1 cellular context compared by ENCODE assay signal in the genomic region with DNA sequence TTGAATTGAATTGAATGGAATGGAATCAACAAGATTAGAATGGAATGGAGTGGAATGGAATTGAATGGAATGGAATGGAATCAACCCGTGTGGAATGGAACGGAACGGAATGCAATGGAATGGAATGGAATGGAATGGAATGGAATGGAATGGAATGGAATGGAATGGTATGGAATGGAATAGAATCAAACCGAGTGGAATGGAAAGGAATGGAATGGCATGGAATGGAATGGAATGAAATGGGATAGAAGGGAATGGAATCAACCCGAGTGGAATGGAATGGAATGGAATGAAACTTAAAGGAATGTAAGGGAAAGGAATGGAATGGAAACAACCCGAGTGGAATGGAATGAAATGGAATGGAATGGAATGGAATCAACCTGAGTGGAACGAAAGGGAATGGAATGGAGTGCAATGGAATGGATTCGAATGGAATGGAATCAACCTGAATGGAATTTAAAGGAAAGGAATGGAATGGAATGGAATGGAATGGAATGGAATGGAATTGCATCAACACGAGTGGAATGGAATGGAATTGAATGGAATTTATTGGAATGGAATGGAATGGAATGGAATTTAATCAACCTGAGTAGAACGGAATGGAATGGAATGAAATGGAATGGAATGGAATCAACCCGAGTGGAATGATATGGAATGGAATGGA.
TF ChIP-seq lines count a peak whose summit lies in the region.

No MANE protein-coding gene starts in this region.

TF ChIP-seq in K562, 482 proteins besides CTCF, POLR2A, EP300 and RAD21:
- TF ChIP-seq, protein P1, sequence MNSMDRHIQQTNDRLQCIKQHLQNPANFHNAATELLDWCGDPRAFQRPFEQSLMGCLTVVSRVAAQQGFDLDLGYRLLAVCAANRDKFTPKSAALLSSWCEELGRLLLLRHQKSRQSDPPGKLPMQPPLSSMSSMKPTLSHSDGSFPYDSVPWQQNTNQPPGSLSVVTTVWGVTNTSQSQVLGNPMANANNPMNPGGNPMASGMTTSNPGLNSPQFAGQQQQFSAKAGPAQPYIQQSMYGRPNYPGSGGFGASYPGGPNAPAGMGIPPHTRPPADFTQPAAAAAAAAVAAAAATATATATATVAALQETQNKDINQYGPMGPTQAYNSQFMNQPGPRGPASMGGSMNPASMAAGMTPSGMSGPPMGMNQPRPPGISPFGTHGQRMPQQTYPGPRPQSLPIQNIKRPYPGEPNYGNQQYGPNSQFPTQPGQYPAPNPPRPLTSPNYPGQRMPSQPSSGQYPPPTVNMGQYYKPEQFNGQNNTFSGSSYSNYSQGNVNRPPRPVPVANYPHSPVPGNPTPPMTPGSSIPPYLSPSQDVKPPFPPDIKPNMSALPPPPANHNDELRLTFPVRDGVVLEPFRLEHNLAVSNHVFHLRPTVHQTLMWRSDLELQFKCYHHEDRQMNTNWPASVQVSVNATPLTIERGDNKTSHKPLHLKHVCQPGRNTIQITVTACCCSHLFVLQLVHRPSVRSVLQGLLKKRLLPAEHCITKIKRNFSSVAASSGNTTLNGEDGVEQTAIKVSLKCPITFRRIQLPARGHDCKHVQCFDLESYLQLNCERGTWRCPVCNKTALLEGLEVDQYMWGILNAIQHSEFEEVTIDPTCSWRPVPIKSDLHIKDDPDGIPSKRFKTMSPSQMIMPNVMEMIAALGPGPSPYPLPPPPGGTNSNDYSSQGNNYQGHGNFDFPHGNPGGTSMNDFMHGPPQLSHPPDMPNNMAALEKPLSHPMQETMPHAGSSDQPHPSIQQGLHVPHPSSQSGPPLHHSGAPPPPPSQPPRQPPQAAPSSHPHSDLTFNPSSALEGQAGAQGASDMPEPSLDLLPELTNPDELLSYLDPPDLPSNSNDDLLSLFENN (IDR thresholded peaks at IDR 0.05; ENCODE audit: low read depth in 2 of 2, low read length in 2 of 2), result 0 out of 4 replicates have a peak, but pooled peaks of 1 of the 2 experiments have one; percentile 24
- TF ChIP-seq PRPF4 (IDR thresholded peaks at IDR 0.05; ENCODE audit: insufficient read depth, low read depth, low read length, poor library complexity, severe bottlenecking) (no peak), FIP1L1 (IDR thresholded peaks at IDR 0.05; ENCODE audit: low read depth, low read length, poor library complexity, severe bottlenecking) (no peak), HDAC6 (IDR thresholded peaks at IDR 0.05; ENCODE audit: low read depth, low read length) (no peak), RBM17 (IDR thresholded peaks at IDR 0.05; ENCODE audit: borderline replicate concordance, low read depth, low read length) (no peak), NR2C2 (CRISPR knock-in tag; IDR thresholded peaks at IDR 0.05) (no peak), NR2C2 (tag; IDR thresholded peaks at IDR 0.05) (no peak), TSC22D4 (tag; IDR thresholded peaks at IDR 0.05) (0 out of 2 replicates have a peak, but pooled peaks have one; percentile 5), SAFB2 (IDR thresholded peaks at IDR 0.05; ENCODE audit: borderline replicate concordance, low read depth, low read length, severe bottlenecking) (no peak), FOS (IDR thresholded peaks at IDR 0.05; ENCODE audit: extremely low read depth, insufficient read length) (no peak), ZNF146 (CRISPR knock-in tag; IDR thresholded peaks at IDR 0.05; ENCODE audit: unreplicated experiment) (no peak)
